ENCODE assay signal across 8 cellular contexts in genomic region chr17:13017623-13018462, GRCh38. TPM values are rescaled to one million over a fixed set of nuclear protein-coding genes. Genes with fewer than 3 reads are reported as not detected.
DNase-seq lines count a peak whose midpoint lies in the region; ATAC-seq, FAIRE-seq and TF ChIP-seq lines count a peak whose summit lies in the region.

Gene ELAC2 (minus strand): TSS chr17:13018027. CDS start chr17:13017947, 80 bp downstream.

- H3K27ac ChIP-seq in small intestine (ENCODE audit: low read depth in 1 of 2, low read length in 1 of 2) = peak within 1 kb of the TSS; percentile 45 to 87

- TF ChIP-seq POLR2A in GM18951 (IDR thresholded peaks at IDR 0.05; ENCODE audit: extremely low read depth, insufficient read depth, insufficient read length) = peak; percentile 89

- H3K27me3 Mint-ChIP-seq in WTC11 (ENCODE audit: low read depth) = no peaks in the 10 kb centered on the region; the same call in 1 of the 2 replicates

- no peaks in the 10 kb centered on the region for H3K9me3 ChIP-seq in small intestine (ENCODE audit: control insufficient read depth, low read depth)

- no peaks in the 10 kb centered on the region for H3K4me1 ChIP-seq in small intestine (ENCODE audit: control insufficient read depth in 2 of 2, insufficient read depth in 1 of 2, low read depth in 1 of 2, low read length in 1 of 2)

- H3K4me3 ChIP-seq in cardiac fibroblast (replicated peaks in 1 of 2; ENCODE audit: low read depth in 2 of 2, low read length in 2 of 2) (peak within 1 kb of the TSS; percentile 87 to 88), small intestine (ENCODE audit: low read depth in 1 of 2, low read length in 2 of 2) (peak within 1 kb of the TSS; percentile 72 to 79)

- peak within 1 kb of the TSS; percentile 100 for H3K27ac Mint-ChIP-seq in WTC11

- CTCF ChIA-PET in WTC11 (lab: Charles Lee) = interaction anchor here (0.7 to 5.0 kb wide), 5 partner anchors 13 to 1283 kb away, joined by 3 to 48 read pairs (median 4); partner anchors contain the start of gene HS3ST3B1

- no peaks in the 10 kb centered on the region for H3K27me3 ChIP-seq in small intestine (ENCODE audit: control insufficient read depth in 2 of 2, insufficient read depth in 2 of 2, low read length in 2 of 2)

- TF ChIP-seq CTCF in WTC11 (IDR thresholded peaks at IDR 0.05) (no peak), cardiac fibroblast (IDR thresholded peaks at IDR 0.05; ENCODE audit: low read depth, low read length) (no peak)

- in situ Hi-C loops in GM18951 (cut with MboI; ENCODE audit: low sequenced_read_pairs, unreplicated experiment) = no loop called here

- WGBS in small intestine, 3 donors = 0 to 1% (median 0%) methylated on average over 78 to 80 of the region's 80 CpGs

- POLR2A ChIA-PET in WTC11 (lab: Charles Lee) = interaction anchor here (0.5 to 2.3 kb wide), 8 partner anchors 14 to 1284 kb away, joined by 3 to 9 read pairs (median 3); partner anchors contain the start of genes ARHGAP44, HS3ST3B1, MAP2K4 and ZNF18

- H3K4me1 Mint-ChIP-seq in WTC11 = peaks cover 19% of the 10 kb centered on the region

- H3K36me3 ChIP-seq in small intestine (ENCODE audit: control insufficient read depth in 2 of 2, insufficient read depth in 2 of 2, low read length in 2 of 2) = peaks cover 0 to 6% of the 10 kb centered on the region in 2 donors

- H3K9me3 Mint-ChIP-seq in WTC11 = no peaks in the 10 kb centered on the region

- peaks cover 39% of the 10 kb centered on the region for H3K36me3 Mint-ChIP-seq in WTC11

- DNase-seq in AG08396 (ENCODE audit: low spot score) (peak; percentile 98), NCI-H226 (peak; percentile 97), WTC11 (ENCODE audit: low spot score) (peak; percentile 97), cardiac fibroblast (ENCODE audit: low read depth in 2 of 2) (peak; percentile 99), iPS-NIHi11 (ENCODE audit: low spot score) (peak; percentile 98), small intestine (peak; percentile 99)

- peak; percentile 98 for ATAC-seq in HG03196 (IDR thresholded peaks at IDR 0.05; ENCODE audit: unreplicated experiment)
- peak; percentile 98 for ATAC-seq in WTC11

- peak; percentile 90 for FAIRE-seq in small intestine (lab: Jason Lieb, UNC)

- peak within 1 kb of the TSS; percentile 95 for H3K4me3 Mint-ChIP-seq in WTC11

TF ChIP-seq in WTC11, 78 proteins besides CTCF, POLR2A, EP300 and RAD21 (continues in another document):
- TF ChIP-seq ZNF317 (CRISPR knock-in tag; IDR thresholded peaks at IDR 0.05; ENCODE audit: borderline replicate concordance, low read depth) (0 out of 2 replicates have a peak, but pooled peaks have one; percentile 41), USF1 (CRISPR knock-in tag; IDR thresholded peaks at IDR 0.05) (peak; percentile 57; the same call in 1 of the 2 replicates), CREM (CRISPR knock-in tag; IDR thresholded peaks at IDR 0.05) (0 out of 2 replicates have a peak, but pooled peaks have one; percentile 65), MLX (CRISPR knock-in tag; IDR thresholded peaks at IDR 0.05) (0 out of 2 replicates have a peak, but pooled peaks have one; percentile 43), CDX4 (CRISPR knock-in tag; IDR thresholded peaks at IDR 0.05; ENCODE audit: borderline replicate concordance) (no peak), FOXP4 (CRISPR knock-in tag; IDR thresholded peaks at IDR 0.05) (0 out of 2 replicates have a peak, but pooled peaks have one; percentile 33), MAX (CRISPR knock-in tag; IDR thresholded peaks at IDR 0.05) (peak; percentile 88), GABPB1 (CRISPR knock-in tag; IDR thresholded peaks at IDR 0.05) (peak; percentile 31; the same call in 1 of the 2 replicates), SP1 (CRISPR knock-in tag; conservative IDR thresholded peaks at IDR 0.05) (peak; percentile 71), ZNF416 (CRISPR knock-in tag; IDR thresholded peaks at IDR 0.05) (peak; percentile 88), E2F5 (CRISPR knock-in tag; IDR thresholded peaks at IDR 0.05) (peak; percentile 77), MYBL2 (CRISPR knock-in tag; IDR thresholded peaks at IDR 0.05) (peak; percentile 36; the same call in 1 of the 2 replicates), ZSCAN18 (CRISPR knock-in tag; IDR thresholded peaks at IDR 0.05) (no peak)

RNA-seq across cellular contexts. Expression of gene ELAC2, which starts in this region (rescaled TPM):
- 76.3 to 86.9 TPM (median 77.7 TPM) in 3 replicates for total RNA-seq in WTC11 (2021)
- polyA plus RNA-seq in small intestine = 10 to 100 TPM; 30.0 to 39.4 (median 35.8) TPM

Comparison
In these comparisons a context has a peak if more than half of its experiments do, and no peak if none do; other contexts are left out.
1. Peak in every context shown above with its lines: DNase-seq, ATAC-seq, H3K4me3 ChIP-seq and H3K27ac ChIP-seq.